Comparison of ENCODE assay signal across 1 cellular context in the genomic region with DNA sequence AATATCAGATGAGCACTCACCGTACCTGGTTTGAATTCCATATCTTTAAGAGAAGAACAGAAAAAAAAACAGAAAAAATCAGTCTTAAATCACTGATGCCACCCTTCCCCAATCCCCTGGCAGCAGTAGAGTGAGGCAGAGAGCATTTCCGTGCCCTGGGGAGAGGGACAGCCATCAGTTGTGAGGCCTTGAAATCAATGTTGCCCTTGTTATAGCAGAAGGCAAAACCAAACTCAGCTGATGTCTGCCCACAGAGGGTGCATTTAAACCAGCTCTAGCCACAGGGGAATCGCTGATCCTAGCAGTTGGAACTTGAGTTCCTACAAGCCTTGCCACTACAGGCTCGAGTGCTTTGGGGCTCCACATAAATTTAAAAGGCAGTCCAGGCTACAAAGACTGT.
TF ChIP-seq lines count a peak whose summit lies in the region.

No MANE protein-coding gene starts in this region.

TF ChIP-seq in GM23338, 12 proteins besides CTCF, POLR2A, EP300 and RAD21 (continued from another document):
- TF ChIP-seq, protein P1, sequence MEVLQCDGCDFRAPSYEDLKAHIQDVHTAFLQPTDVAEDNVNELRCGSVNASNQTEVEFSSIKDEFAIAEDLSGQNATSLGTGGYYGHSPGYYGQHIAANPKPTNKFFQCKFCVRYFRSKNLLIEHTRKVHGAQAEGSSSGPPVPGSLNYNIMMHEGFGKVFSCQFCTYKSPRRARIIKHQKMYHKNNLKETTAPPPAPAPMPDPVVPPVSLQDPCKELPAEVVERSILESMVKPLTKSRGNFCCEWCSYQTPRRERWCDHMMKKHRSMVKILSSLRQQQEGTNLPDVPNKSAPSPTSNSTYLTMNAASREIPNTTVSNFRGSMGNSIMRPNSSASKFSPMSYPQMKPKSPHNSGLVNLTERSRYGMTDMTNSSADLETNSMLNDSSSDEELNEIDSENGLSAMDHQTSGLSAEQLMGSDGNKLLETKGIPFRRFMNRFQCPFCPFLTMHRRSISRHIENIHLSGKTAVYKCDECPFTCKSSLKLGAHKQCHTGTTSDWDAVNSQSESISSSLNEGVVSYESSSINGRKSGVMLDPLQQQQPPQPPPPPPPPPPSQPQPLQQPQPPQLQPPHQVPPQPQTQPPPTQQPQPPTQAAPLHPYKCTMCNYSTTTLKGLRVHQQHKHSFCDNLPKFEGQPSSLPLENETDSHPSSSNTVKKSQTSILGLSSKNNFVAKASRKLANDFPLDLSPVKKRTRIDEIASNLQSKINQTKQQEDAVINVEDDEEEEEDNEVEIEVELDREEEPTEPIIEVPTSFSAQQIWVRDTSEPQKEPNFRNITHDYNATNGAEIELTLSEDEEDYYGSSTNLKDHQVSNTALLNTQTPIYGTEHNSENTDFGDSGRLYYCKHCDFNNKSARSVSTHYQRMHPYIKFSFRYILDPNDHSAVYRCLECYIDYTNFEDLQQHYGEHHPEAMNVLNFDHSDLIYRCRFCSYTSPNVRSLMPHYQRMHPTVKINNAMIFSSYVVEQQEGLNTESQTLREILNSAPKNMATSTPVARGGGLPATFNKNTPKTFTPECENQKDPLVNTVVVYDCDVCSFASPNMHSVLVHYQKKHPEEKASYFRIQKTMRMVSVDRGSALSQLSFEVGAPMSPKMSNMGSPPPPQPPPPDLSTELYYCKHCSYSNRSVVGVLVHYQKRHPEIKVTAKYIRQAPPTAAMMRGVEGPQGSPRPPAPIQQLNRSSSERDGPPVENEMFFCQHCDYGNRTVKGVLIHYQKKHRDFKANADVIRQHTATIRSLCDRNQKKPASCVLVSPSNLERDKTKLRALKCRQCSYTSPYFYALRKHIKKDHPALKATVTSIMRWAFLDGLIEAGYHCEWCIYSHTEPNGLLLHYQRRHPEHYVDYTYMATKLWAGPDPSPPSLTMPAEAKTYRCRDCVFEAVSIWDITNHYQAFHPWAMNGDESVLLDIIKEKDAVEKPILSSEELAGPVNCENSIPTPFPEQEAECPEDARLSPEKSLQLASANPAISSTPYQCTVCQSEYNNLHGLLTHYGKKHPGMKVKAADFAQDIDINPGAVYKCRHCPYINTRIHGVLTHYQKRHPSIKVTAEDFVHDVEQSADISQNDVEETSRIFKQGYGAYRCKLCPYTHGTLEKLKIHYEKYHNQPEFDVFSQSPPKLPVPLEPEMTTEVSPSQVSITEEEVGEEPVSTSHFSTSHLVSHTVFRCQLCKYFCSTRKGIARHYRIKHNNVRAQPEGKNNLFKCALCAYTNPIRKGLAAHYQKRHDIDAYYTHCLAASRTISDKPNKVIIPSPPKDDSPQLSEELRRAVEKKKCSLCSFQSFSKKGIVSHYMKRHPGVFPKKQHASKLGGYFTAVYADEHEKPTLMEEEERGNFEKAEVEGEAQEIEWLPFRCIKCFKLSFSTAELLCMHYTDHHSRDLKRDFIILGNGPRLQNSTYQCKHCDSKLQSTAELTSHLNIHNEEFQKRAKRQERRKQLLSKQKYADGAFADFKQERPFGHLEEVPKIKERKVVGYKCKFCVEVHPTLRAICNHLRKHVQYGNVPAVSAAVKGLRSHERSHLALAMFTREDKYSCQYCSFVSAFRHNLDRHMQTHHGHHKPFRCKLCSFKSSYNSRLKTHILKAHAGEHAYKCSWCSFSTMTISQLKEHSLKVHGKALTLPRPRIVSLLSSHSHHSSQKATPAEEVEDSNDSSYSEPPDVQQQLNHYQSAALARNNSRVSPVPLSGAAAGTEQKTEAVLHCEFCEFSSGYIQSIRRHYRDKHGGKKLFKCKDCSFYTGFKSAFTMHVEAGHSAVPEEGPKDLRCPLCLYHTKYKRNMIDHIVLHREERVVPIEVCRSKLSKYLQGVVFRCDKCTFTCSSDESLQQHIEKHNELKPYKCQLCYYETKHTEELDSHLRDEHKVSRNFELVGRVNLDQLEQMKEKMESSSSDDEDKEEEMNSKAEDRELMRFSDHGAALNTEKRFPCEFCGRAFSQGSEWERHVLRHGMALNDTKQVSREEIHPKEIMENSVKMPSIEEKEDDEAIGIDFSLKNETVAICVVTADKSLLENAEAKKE (CRISPR knock-in tag; IDR thresholded peaks at IDR 0.05): no peak
- no peak for TF ChIP-seq EZH2 (IDR thresholded peaks at IDR 0.05; ENCODE audit: low read depth, unreplicated experiment)
TF ChIP-seq in GM23338: peak in this region for 0.
